Comparison of ENCODE assay signal across 8 cellular contexts in genomic region chr2:225668606-225669266, GRCh38.
DNase-seq lines count a peak whose midpoint lies in the region; ATAC-seq and TF ChIP-seq lines count a peak whose summit lies in the region.

No MANE protein-coding gene starts in this region.

- no peak overlapping the region for H3K4me3 Mint-ChIP-seq in activated CD8-positive, alpha-beta memory T cell treated with anti-CD3 and anti-CD28 coated beads, Interleukin-2, amount 10 ng/mL, durations not matched to agents 7 days and 5 days

- CTCF ChIA-PET in activated CD8-positive, alpha-beta memory T cell treated with anti-CD3 and anti-CD28 coated beads, Interleukin-2, amount 10 ng/mL, durations not matched to agents 7 days and 5 days (lab: Charles Lee), result interaction anchor here (0.7 to 1.3 kb wide), 4 partner anchors 49 to 1347 kb away, joined by 3 to 4 read pairs (median 3); no protein-coding TSS in a partner anchor

- in situ Hi-C loops in astrocyte of the spinal cord (cut with HindIII; ENCODE audit: low sequenced_read_pairs), result loop anchor here (25.0 kb wide), 1 partner anchor 1119 kb away; the partner anchor contains the start of gene IRS1

- no peak for DNase-seq in activated CD8-positive, alpha-beta memory T cell treated with anti-CD3 and anti-CD28 coated beads, Interleukin-2, amount 10 ng/mL, durations not matched to agents 7 days and 5 days
- no peak for DNase-seq in activated CD8-positive, alpha-beta memory T cell treated with anti-CD3 and anti-CD28 coated beads, Interleukin-2, amount 50 U/mL, for 48 hours
- peak; percentile 3 for DNase-seq in NCI-H510A (lab: John Stamatoyannopoulos, UW)
- DNase-seq in astrocyte of the spinal cord (ENCODE audit: low read depth, low spot score), result peak; percentile 78
- DNase-seq in inferior parietal cortex (ENCODE audit: extremely low spot score), result peak; percentile 75
- DNase-seq in testis, result peak; percentile 36

- H3K27me3 Mint-ChIP-seq in activated CD8-positive, alpha-beta memory T cell treated with anti-CD3 and anti-CD28 coated beads, Interleukin-2, amount 10 ng/mL, durations not matched to agents 7 days and 5 days, result peaks cover 6% of the 10 kb centered on the region

- no peak overlapping the region for H3K27ac ChIP-seq in testis

- no peaks in the 10 kb centered on the region for H3K4me1 Mint-ChIP-seq in activated CD8-positive, alpha-beta memory T cell treated with anti-CD3 and anti-CD28 coated beads, Interleukin-2, amount 10 ng/mL, durations not matched to agents 7 days and 5 days

- H3K27me3 ChIP-seq in testis, result no peaks in the 10 kb centered on the region

- H3K36me3 Mint-ChIP-seq in activated CD8-positive, alpha-beta memory T cell treated with anti-CD3 and anti-CD28 coated beads, Interleukin-2, amount 10 ng/mL, durations not matched to agents 7 days and 5 days, result no peaks in the 10 kb centered on the region

- H3K9me3 ChIP-seq in testis, result no peaks in the 10 kb centered on the region

- TF ChIP-seq CTCF in astrocyte of the spinal cord (IDR thresholded peaks at IDR 0.05; ENCODE audit: low read depth, low read length) (peak; percentile 85), testis (IDR thresholded peaks at IDR 0.05) (peak; percentile 57 to 79 (median 73))

- H3K9me3 Mint-ChIP-seq in activated CD8-positive, alpha-beta memory T cell treated with anti-CD3 and anti-CD28 coated beads, Interleukin-2, amount 10 ng/mL, durations not matched to agents 7 days and 5 days (ENCODE audit: low read depth), result no peaks in the 10 kb centered on the region

- 62 to 64% methylated on average over 2 of the region's 2 CpGs for whole genome bisulfite sequencing in testis, 2 donors

- intact Hi-C loops in testis (cut with DNase I; ENCODE audit: low total_unique reads), result loop anchor here (10.0 kb wide), 1 partner anchor 1136 kb away; no protein-coding TSS in a partner anchor

- H3K4me1 ChIP-seq in testis, result no peaks in the 10 kb centered on the region

- no peak for TF ChIP-seq POLR2A in testis (IDR thresholded peaks at IDR 0.05)

- no peak overlapping the region for H3K27ac Mint-ChIP-seq in activated CD8-positive, alpha-beta memory T cell treated with anti-CD3 and anti-CD28 coated beads, Interleukin-2, amount 10 ng/mL, durations not matched to agents 7 days and 5 days

- ATAC-seq in activated CD8-positive, alpha-beta memory T cell treated with anti-CD3 and anti-CD28 coated beads, Interleukin-2, amount 10 ng/mL, durations not matched to agents 7 days and 5 days, result peak; percentile 66
- peak; percentile 74 for ATAC-seq in GM19468 (IDR thresholded peaks at IDR 0.05; ENCODE audit: extremely low read depth, unreplicated experiment)
- peak; percentile 92 for ATAC-seq in HG03442 (IDR thresholded peaks at IDR 0.05; ENCODE audit: unreplicated experiment)

- no peaks in the 10 kb centered on the region for H3K36me3 ChIP-seq in testis (ENCODE audit: low read depth, missing control alignments)

- H3K4me3 ChIP-seq in astrocyte of the spinal cord (ENCODE audit: low read depth, low read length) (no peak overlapping the region), testis (no peak overlapping the region)

Comparison
In these comparisons a context has a peak if more than half of its experiments do, and no peak if none do; other contexts are left out.
1. DNase-seq: peak in NCI-H510A (single experiment), astrocyte of the spinal cord (single experiment), inferior parietal cortex (single experiment) and testis (single experiment); none in activated CD8-positive, alpha-beta memory T cell treated with anti-CD3 and anti-CD28 coated beads, Interleukin-2, amount 10 ng/mL, durations not matched to agents 7 days and 5 days (single experiment) and activated CD8-positive, alpha-beta memory T cell treated with anti-CD3 and anti-CD28 coated beads, Interleukin-2, amount 50 U/mL, for 48 hours (single experiment).
2. Peak in every context shown above with its lines, with median percentiles within 50 percentile points of each other: ATAC-seq.